Comparison of ENCODE assay signal across 1 cellular context in genomic region chr3:135199137-135199536, GRCh38.
TF ChIP-seq lines count a peak whose summit lies in the region.

No MANE protein-coding gene starts in this region.

TF ChIP-seq in GM12878, 131 proteins besides CTCF, POLR2A, EP300 and RAD21 (continued from another document and continues in another):
- peak; percentile 29; the same call in 1 of the 2 replicates for TF ChIP-seq ZNF687 (IDR thresholded peaks at IDR 0.05)
- no peak for TF ChIP-seq USF1 (IDR thresholded peaks at IDR 0.05; ENCODE audit: borderline replicate concordance, extremely low read length, insufficient read depth, low read depth, low read length)
- no peak for TF ChIP-seq POLR2AphosphoS5 (IDR thresholded peaks at IDR 0.05; ENCODE audit: low read length)
- TF ChIP-seq PML (IDR thresholded peaks at IDR 0.05; ENCODE audit: low read length) = no peak
- no peak for TF ChIP-seq IKZF1 (conservative IDR thresholded peaks at IDR 0.05)
- peak; percentile 56; the same call in 1 of the 2 replicates for TF ChIP-seq BCL11A (IDR thresholded peaks at IDR 0.05; ENCODE audit: low read depth, low read length)
- TF ChIP-seq ZNF274 (IDR thresholded peaks at IDR 0.05; ENCODE audit: insufficient read depth, insufficient read length) = no peak
- no peak for TF ChIP-seq SUPT20H (IDR thresholded peaks at IDR 0.05; ENCODE audit: borderline replicate concordance, control insufficient read depth, low read depth, low read length)
- TF ChIP-seq IRF3 (IDR thresholded peaks at IDR 0.05) = no peak
- peak; percentile 50; the same call in 1 of the 2 replicates for TF ChIP-seq MTA2 (IDR thresholded peaks at IDR 0.05; ENCODE audit: low read depth)
- no peak for TF ChIP-seq HDAC6 (IDR thresholded peaks at IDR 0.05; ENCODE audit: unreplicated experiment)
- no peak for TF ChIP-seq REST (IDR thresholded peaks at IDR 0.05; ENCODE audit: low read depth, low read length)
- no peak for TF ChIP-seq ZNF622 (IDR thresholded peaks at IDR 0.05)
- no peak for TF ChIP-seq ETV6 (conservative IDR thresholded peaks at IDR 0.05 in 1 of 2, IDR thresholded peaks at IDR 0.05 in 1 of 2; ENCODE audit: borderline replicate concordance in 1 of 2, low read depth in 1 of 2)
- no peak for TF ChIP-seq SIX5 (IDR thresholded peaks at IDR 0.05; ENCODE audit: low read depth, low read length, severe bottlenecking)
- no peak for TF ChIP-seq ZBTB33 (IDR thresholded peaks at IDR 0.05)
- no peak for TF ChIP-seq POLR2AphosphoS2 (IDR thresholded peaks at IDR 0.05; ENCODE audit: low read depth, low read length)
- TF ChIP-seq NRF1 (conservative IDR thresholded peaks at IDR 0.05; ENCODE audit: low read depth, low read length) = no peak
- TF ChIP-seq E2F4 (IDR thresholded peaks at IDR 0.05; ENCODE audit: low read depth, low read length) = no peak
- peak; percentile 44; the same call in 1 of the 2 replicates for TF ChIP-seq PKNOX1 (IDR thresholded peaks at IDR 0.05)
- TF ChIP-seq ZNF592 (IDR thresholded peaks at IDR 0.05) = no peak
- no peak for TF ChIP-seq CHD2 (IDR thresholded peaks at IDR 0.05; ENCODE audit: borderline replicate concordance, low read depth, low read length)
- TF ChIP-seq ZBTB40 (IDR thresholded peaks at IDR 0.05; ENCODE audit: borderline replicate concordance) = no peak
- no peak for TF ChIP-seq SMAD1 (IDR thresholded peaks at IDR 0.05; ENCODE audit: low read depth, partially characterized antibody)
- TF ChIP-seq MEF2B (IDR thresholded peaks at IDR 0.05; ENCODE audit: partially characterized antibody, poor library complexity, severe bottlenecking) = peak; percentile 94
- TF ChIP-seq RBBP5 (conservative IDR thresholded peaks at IDR 0.05) = no peak
- peak; percentile 45; the same call in 1 of the 2 replicates for TF ChIP-seq RAD51 (IDR thresholded peaks at IDR 0.05)
- TF ChIP-seq KDM1A (IDR thresholded peaks at IDR 0.05; ENCODE audit: borderline replicate concordance) = no peak
- peak; percentile 12; the same call in 1 of the 2 replicates for TF ChIP-seq ZNF384 (IDR thresholded peaks at IDR 0.05; ENCODE audit: borderline replicate concordance, low read depth, low read length)
- no peak for TF ChIP-seq RFX5 (IDR thresholded peaks at IDR 0.05; ENCODE audit: low read depth, low read length)
- TF ChIP-seq HDAC2 (IDR thresholded peaks at IDR 0.05) = no peak
